ENCODE assay signal across 31 cellular contexts in genomic region chr5:16253856-16254255, GRCh38.
"Had no signal": no experiment of that assay in that cellular context is flagged by ENCODE, and none has a peak within 500 bp of the region (broad histone marks: within the 10 kb centered on the region; RNA-seq: fewer than 3 reads in every experiment).

No MANE protein-coding gene starts in this region.

- H3K27me3 ChIP-seq: ascending aorta, breast epithelium, cardiac muscle cell, esophagus squamous epithelium, gastroesophageal sphincter had no signal

- DNase-seq: activated CD4-positive, alpha-beta memory T cell treated with anti-CD3 and anti-CD28 coated beads for 36 hours; activated CD4-positive, alpha-beta T cell treated with anti-CD3 and anti-CD28 coated beads for 36 hours; activated CD4-positive, alpha-beta T cell treated with anti-CD3 and anti-CD28 coated beads, Interleukin-2, amount 10 ng/mL, durations not matched to agents 24 days and 14 days; activated CD4-positive, CD25-positive, alpha-beta regulatory T cell; activated CD4-positive, CD25-positive, alpha-beta regulatory T cell treated with anti-CD3 and anti-CD28 coated beads, Interleukin-2, amount 50 U/mL, for 72 hours; activated CD8-positive, alpha-beta memory T cell treated with anti-CD3 and anti-CD28 coated beads, Interleukin-2, amount 10 ng/mL, durations not matched to agents 7 days and 5 days; activated CD8-positive, alpha-beta memory T cell treated with anti-CD3 and anti-CD28 coated beads, Interleukin-2, amount 50 U/mL, for 4 hours; activated CD8-positive, alpha-beta T cell treated with anti-CD3 and anti-CD28 coated beads, Interleukin-2, amount 10 ng/mL, durations not matched to agents 7 days and 5 days; activated effector memory CD4-positive, alpha-beta T cell treated with anti-CD3 and anti-CD28 coated beads, Interleukin-2, amount 50 U/mL, for 16 hours; activated naive CD4-positive, alpha-beta T cell treated with anti-CD3 and anti-CD28 coated beads for 36 hours; activated naive CD8-positive, alpha-beta T cell treated with anti-CD3 and anti-CD28 coated beads, Interleukin-2, amount 10 ng/mL, durations not matched to agents 7 days and 5 days; activated T-cell treated with anti-CD3 and anti-CD28 coated beads, Interleukin-2, amount 50 U/mL, for 1 hour; activated T-cell treated with anti-CD3 and anti-CD28 coated beads, Interleukin-2, amount 50 U/mL, for 48 hours; cortex of kidney; dermis blood vessel endothelial cell; effector CD4-positive, alpha-beta T cell; effector memory CD8-positive, alpha-beta T cell; esophagus squamous epithelium; foreskin melanocyte; SW 1271; T-cell; T1000; WERI-Rb-1 had no signal

- H3K27ac ChIP-seq: ascending aorta, breast epithelium, cardiac muscle cell, epithelial cell of prostate, esophagus squamous epithelium, gastroesophageal sphincter, WERI-Rb-1 had no signal

- FAIRE-seq: colon, endometrium, endothelial cell of umbilical vein had no signal

- H3K9me3 ChIP-seq: ascending aorta, esophagus squamous epithelium had no signal

- H3K4me3 ChIP-seq: ascending aorta, breast epithelium, cardiac muscle cell, esophagus squamous epithelium, gastroesophageal sphincter had no signal

- ATAC-seq: activated CD4-positive, alpha-beta T cell treated with anti-CD3 and anti-CD28 coated beads for 36 hours; activated CD8-positive, alpha-beta memory T cell treated with anti-CD3 and anti-CD28 coated beads, Interleukin-2, amount 10 ng/mL, durations not matched to agents 7 days and 5 days; activated CD8-positive, alpha-beta T cell treated with anti-CD3 and anti-CD28 coated beads, Interleukin-2, amount 10 ng/mL, durations not matched to agents 7 days and 5 days; effector memory CD8-positive, alpha-beta T cell; gastroesophageal sphincter; T-cell had no signal

- H3K4me1 ChIP-seq: ascending aorta, breast epithelium, esophagus squamous epithelium, gastroesophageal sphincter had no signal

- H3K36me3 ChIP-seq: ascending aorta, breast epithelium, cardiac muscle cell, esophagus squamous epithelium, gastroesophageal sphincter, WERI-Rb-1 had no signal
